ENCODE assay signal across 24 cellular contexts in genomic region chr2:218244204-218244603, GRCh38. TPM values are rescaled to one million over a fixed set of nuclear protein-coding genes. Genes with fewer than 3 reads are reported as not detected.
DNase-seq lines count a peak whose midpoint lies in the region; ATAC-seq and TF ChIP-seq lines count a peak whose summit lies in the region.
"Had no signal": no experiment of that assay in that cellular context is flagged by ENCODE, and none has a peak within 500 bp of the region (broad histone marks: within the 10 kb centered on the region; RNA-seq: fewer than 3 reads in every experiment).

No MANE protein-coding gene starts in this region.

- intact Hi-C loops in cardiac septum (cut with DNase I), result no loop called here
- intact Hi-C loops in Panc1 (cut with micrococcal nuclease; ENCODE audit: unreplicated experiment), result no loop called here

- CTCF ChIA-PET in Panc1 (lab: Charles Lee) (no interaction called here), WTC11 (lab: Charles Lee) (no interaction called here)

- H3K4me3 ChIP-seq in cardiac muscle cell (no peak overlapping the region), Panc1 (ENCODE audit: low read depth in 2 of 2, low read length in 2 of 2) (no peak overlapping the region)
- H3K4me3 ChIP-seq: sigmoid colon, suprapubic skin had no signal

- POLR2A ChIA-PET in Panc1 (lab: Charles Lee), result no interaction called here
- POLR2A ChIA-PET in WTC11 (lab: Charles Lee), result no interaction called here

- H3K9me3 Mint-ChIP-seq in endothelial cell (ENCODE audit: unreplicated experiment) (no peaks in the 10 kb centered on the region), WTC11 (no peaks in the 10 kb centered on the region)
- no peaks in the 10 kb centered on the region for H3K9me3 Mint-ChIP-seq in stimulated activated naive B cell treated with anti-CD40 and anti-IgM and Interleukin-4, amounts not matched to agents 10 μg/mL and 1 μg/mL and 100 μg/mL, for 72 hours
- H3K9me3 Mint-ChIP-seq: nephron had no signal

- H3K4me1 ChIP-seq in cardiac muscle cell (ENCODE audit: low read depth) (peaks cover 39% of the 10 kb centered on the region), Panc1 (ENCODE audit: control insufficient read depth, insufficient read depth, low read length) (no peaks in the 10 kb centered on the region)
- H3K4me1 ChIP-seq: parathyroid adenoma had no signal

- H3K27ac Mint-ChIP-seq in endothelial cell (ENCODE audit: unreplicated experiment) (no peak overlapping the region), WTC11 (no peak overlapping the region; the same call in 1 of the 2 replicates)
- H3K27ac Mint-ChIP-seq in stimulated activated naive B cell treated with anti-CD40 and anti-IgM and Interleukin-4, amounts not matched to agents 10 μg/mL and 1 μg/mL and 100 μg/mL, for 72 hours, result peak overlapping the region; percentile 83

- peak overlapping the region; percentile 16 for H3K4me3 Mint-ChIP-seq in endothelial cell (ENCODE audit: unreplicated experiment)
- H3K4me3 Mint-ChIP-seq in stimulated activated naive B cell treated with anti-CD40 and anti-IgM and Interleukin-4, amounts not matched to agents 10 μg/mL and 1 μg/mL and 100 μg/mL, for 72 hours, result no peak overlapping the region
- no peak overlapping the region for H3K4me3 Mint-ChIP-seq in WTC11
- H3K4me3 Mint-ChIP-seq: activated CD8-positive, alpha-beta memory T cell treated with anti-CD3 and anti-CD28 coated beads, Interleukin-2, amount 10 ng/mL, durations not matched to agents 7 days and 5 days; nephron had no signal

- no peaks in the 10 kb centered on the region for H3K9me3 ChIP-seq in cardiac muscle cell (ENCODE audit: low read depth)
- H3K9me3 ChIP-seq in Panc1 (ENCODE audit: control insufficient read depth, insufficient read depth, low read depth, low read length), result no peaks in the 10 kb centered on the region
- H3K9me3 ChIP-seq: sigmoid colon, suprapubic skin had no signal

- no peaks in the 10 kb centered on the region for H3K27me3 ChIP-seq in cardiac muscle cell
- H3K27me3 ChIP-seq in Panc1 (ENCODE audit: control insufficient read depth, insufficient read depth, low read length), result no peaks in the 10 kb centered on the region
- H3K27me3 ChIP-seq: sigmoid colon, suprapubic skin had no signal

- peaks cover 45% of the 10 kb centered on the region for H3K36me3 Mint-ChIP-seq in endothelial cell (ENCODE audit: low read depth, unreplicated experiment)
- peaks cover 49 to 61% of the 10 kb centered on the region in 2 donors for H3K36me3 Mint-ChIP-seq in stimulated activated naive B cell treated with anti-CD40 and anti-IgM and Interleukin-4, amounts not matched to agents 10 μg/mL and 1 μg/mL and 100 μg/mL, for 72 hours
- peaks cover 89% of the 10 kb centered on the region for H3K36me3 Mint-ChIP-seq in WTC11

- TSS peak; percentile 33 for BruUV-seq in Panc1 (replicated peaks; lab: Mats Ljungman, UMichigan)

- ATAC-seq in Panc1, result no peak
- ATAC-seq in stimulated activated naive B cell treated with anti-CD40 and anti-IgM and Interleukin-4, amounts not matched to agents 10 μg/mL and 1 μg/mL and 100 μg/mL, for 72 hours (replicated peaks), result no peak
- ATAC-seq in WTC11, result no peak
- ATAC-seq: activated CD8-positive, alpha-beta memory T cell treated with anti-CD3 and anti-CD28 coated beads, Interleukin-2, amount 10 ng/mL, durations not matched to agents 7 days and 5 days had no signal

- in situ Hi-C loops in Panc1 (cut with HindIII; ENCODE audit: low pct_unique_long_range_greater_than_20kb, low sequenced_read_pairs), result no loop called here

- no peak for DNase-seq in cardiac muscle cell (ENCODE audit: low read depth in 1 of 2, low spot score in 1 of 2)
- no peak for DNase-seq in cardiac septum (ENCODE audit: low spot score)
- DNase-seq in Panc1 (ENCODE audit: low read depth, low spot score), result no peak
- DNase-seq in endothelial cell (ENCODE audit: low spot score), result no peak
- no peak for DNase-seq in stimulated activated naive B cell treated with anti-CD40 and anti-IgM and Interleukin-4, amounts not matched to agents 10 μg/mL and 1 μg/mL and 100 μg/mL, for 72 hours
- DNase-seq in WTC11 (ENCODE audit: low spot score), result no peak
- no peak for DNase-seq in activated effector memory CD4-positive, alpha-beta T cell treated with Interleukin-2 at 50 U/mL for 16 hours
- DNase-seq in activated gamma-delta T cell (lab: John Stamatoyannopoulos, UW), result no peak
- DNase-seq: activated CD4-positive, CD25-positive, alpha-beta regulatory T cell treated with anti-CD3 and anti-CD28 coated beads, Interleukin-2, amount 50 U/mL, for 72 hours; activated CD8-positive, alpha-beta memory T cell treated with anti-CD3 and anti-CD28 coated beads, Interleukin-2, amount 10 ng/mL, durations not matched to agents 7 days and 5 days; aorta; C1 segment of cervical spinal cord; central memory CD4-positive, alpha-beta T cell; DMS153; Kasumi-1; NCI-H1694; NCI-H774; sigmoid colon; stimulated activated CD8-positive, alpha-beta memory T cell treated with anti-CD3 and anti-CD28 coated beads, Interleukin-4, amount 100 ng/mL, for 48 hours; SW 1271 had no signal

- H3K27ac ChIP-seq in cardiac muscle cell (peak overlapping the region; percentile 84), Panc1 (ENCODE audit: low read length) (no peak overlapping the region)
- H3K27ac ChIP-seq: parathyroid adenoma, sigmoid colon, suprapubic skin had no signal

- peaks cover 40% of the 10 kb centered on the region for H3K36me3 ChIP-seq in cardiac muscle cell
- peaks cover 52% of the 10 kb centered on the region for H3K36me3 ChIP-seq in Panc1 (ENCODE audit: control insufficient read depth, insufficient read depth, low read length)

- H3K27me3 Mint-ChIP-seq in endothelial cell (ENCODE audit: unreplicated experiment) (peaks cover under 1% of the 10 kb centered on the region), WTC11 (ENCODE audit: low read depth) (no peaks in the 10 kb centered on the region)
- H3K27me3 Mint-ChIP-seq in stimulated activated naive B cell treated with anti-CD40 and anti-IgM and Interleukin-4, amounts not matched to agents 10 μg/mL and 1 μg/mL and 100 μg/mL, for 72 hours, result no peaks in the 10 kb centered on the region
- H3K27me3 Mint-ChIP-seq: activated CD8-positive, alpha-beta memory T cell treated with anti-CD3 and anti-CD28 coated beads, Interleukin-2, amount 10 ng/mL, durations not matched to agents 7 days and 5 days had no signal

- TF ChIP-seq CTCF in cardiac muscle cell (IDR thresholded peaks at IDR 0.05; ENCODE audit: low read depth, low read length) (no peak), Panc1 (IDR thresholded peaks at IDR 0.05) (no peak), endothelial cell (IDR thresholded peaks at IDR 0.05; ENCODE audit: unreplicated experiment) (no peak), WTC11 (IDR thresholded peaks at IDR 0.05) (no peak)

- H3K4me1 Mint-ChIP-seq in endothelial cell (ENCODE audit: unreplicated experiment), result no peaks in the 10 kb centered on the region
- peaks cover 2 to 7% of the 10 kb centered on the region in 2 donors for H3K4me1 Mint-ChIP-seq in stimulated activated naive B cell treated with anti-CD40 and anti-IgM and Interleukin-4, amounts not matched to agents 10 μg/mL and 1 μg/mL and 100 μg/mL, for 72 hours
- no peaks in the 10 kb centered on the region for H3K4me1 Mint-ChIP-seq in WTC11
- H3K4me1 Mint-ChIP-seq: nephron had no signal

TF ChIP-seq in WTC11, 78 proteins besides CTCF, POLR2A, EP300 and RAD21 (continues in another document):
- no peak for TF ChIP-seq ZNF423 (CRISPR knock-in tag; IDR thresholded peaks at IDR 0.05)
- TF ChIP-seq ATF6 (CRISPR knock-in tag; IDR thresholded peaks at IDR 0.05), result no peak
- no peak for TF ChIP-seq GRHL2 (CRISPR knock-in tag; IDR thresholded peaks at IDR 0.05; ENCODE audit: insufficient replicate concordance, severe bottlenecking)
- TF ChIP-seq ZNF219 (CRISPR knock-in tag; IDR thresholded peaks at IDR 0.05; ENCODE audit: borderline replicate concordance), result no peak

RNA-seq across cellular contexts. Expression of gene GPBAR1, which starts 16.6 kb away (rescaled TPM):
- 2.4 and 4.4 TPM in 2 replicates for total RNA-seq in cardiac muscle cell
- 2.9 and 7.9 TPM in 2 replicates for polyA plus RNA-seq in cardiac muscle cell
- 1.2 TPM for total RNA-seq in cardiac septum
- 0.18 TPM for total RNA-seq in Panc1 (2021; ENCODE audit: unreplicated experiment)
- polyA plus RNA-seq in Panc1 (2012; ENCODE audit: insufficient read length), result 0.47 TPM
- total RNA-seq in endothelial cell (ENCODE audit: unreplicated experiment), result 0.77 TPM
- total RNA-seq in WTC11 (2021), result 0.20 to 0.39 TPM (median 0.25 TPM) in 3 replicates
- total RNA-seq: dermis microvascular lymphatic vessel endothelial cell had no signal

RNA-seq across cellular contexts. Expression of gene AAMP, which starts 25.7 kb away (rescaled TPM):
- 269 and 315 TPM in 2 replicates for total RNA-seq in cardiac muscle cell
- polyA plus RNA-seq in cardiac muscle cell, result 273 and 276 TPM in 2 replicates
- 56.3 TPM for total RNA-seq in cardiac septum
- 103 TPM for total RNA-seq in Panc1 (2021; ENCODE audit: unreplicated experiment)
- 166 TPM for polyA plus RNA-seq in Panc1 (2012; ENCODE audit: insufficient read length)
- total RNA-seq in endothelial cell (ENCODE audit: unreplicated experiment), result 67.6 TPM
- 113 to 125 TPM (median 115 TPM) in 3 replicates for total RNA-seq in WTC11 (2021)

RNA-seq across cellular contexts. Expression of gene PNKD, which starts 26.1 kb away (rescaled TPM):
- total RNA-seq in cardiac muscle cell (103 and 173 TPM in 2 replicates), cardiac septum (72.6 TPM), Panc1 (2021; ENCODE audit: unreplicated experiment) (49.0 TPM), endothelial cell (ENCODE audit: unreplicated experiment) (31.7 TPM), WTC11 (2021) (45.0 to 49.8 TPM (median 45.8 TPM) in 3 replicates)
- polyA plus RNA-seq in cardiac muscle cell, result 206 and 287 TPM in 2 replicates
- 66.6 TPM for polyA plus RNA-seq in Panc1 (2012; ENCODE audit: insufficient read length)

RNA-seq across cellular contexts. Expression of gene ARPC2, which starts 27.2 kb away (rescaled TPM):
- 223 and 250 TPM in 2 replicates for total RNA-seq in cardiac muscle cell
- 379 and 442 TPM in 2 replicates for polyA plus RNA-seq in cardiac muscle cell
- 172 TPM for total RNA-seq in cardiac septum
- 248 TPM for total RNA-seq in Panc1 (2021; ENCODE audit: unreplicated experiment)
- polyA plus RNA-seq in Panc1 (2012; ENCODE audit: insufficient read length), result 273 TPM
- 468 TPM for total RNA-seq in endothelial cell (ENCODE audit: unreplicated experiment)
- 169 to 184 TPM (median 173 TPM) in 3 replicates for total RNA-seq in WTC11 (2021)

RNA-seq across cellular contexts. Expression of gene TMBIM1, which starts 48.1 kb away (rescaled TPM):
- total RNA-seq in cardiac muscle cell (15.5 and 25.9 TPM in 2 replicates), cardiac septum (143 TPM), Panc1 (2021; ENCODE audit: unreplicated experiment) (114 TPM), endothelial cell (ENCODE audit: unreplicated experiment) (78.5 TPM), WTC11 (2021) (23.5 to 30.1 TPM (median 26.5 TPM) in 3 replicates)
- polyA plus RNA-seq in cardiac muscle cell, result 18.8 and 41.2 TPM in 2 replicates
- 159 TPM for polyA plus RNA-seq in Panc1 (2012; ENCODE audit: insufficient read length)
